Comparison of ENCODE assay signal across 19 cellular contexts in the genomic region with DNA sequence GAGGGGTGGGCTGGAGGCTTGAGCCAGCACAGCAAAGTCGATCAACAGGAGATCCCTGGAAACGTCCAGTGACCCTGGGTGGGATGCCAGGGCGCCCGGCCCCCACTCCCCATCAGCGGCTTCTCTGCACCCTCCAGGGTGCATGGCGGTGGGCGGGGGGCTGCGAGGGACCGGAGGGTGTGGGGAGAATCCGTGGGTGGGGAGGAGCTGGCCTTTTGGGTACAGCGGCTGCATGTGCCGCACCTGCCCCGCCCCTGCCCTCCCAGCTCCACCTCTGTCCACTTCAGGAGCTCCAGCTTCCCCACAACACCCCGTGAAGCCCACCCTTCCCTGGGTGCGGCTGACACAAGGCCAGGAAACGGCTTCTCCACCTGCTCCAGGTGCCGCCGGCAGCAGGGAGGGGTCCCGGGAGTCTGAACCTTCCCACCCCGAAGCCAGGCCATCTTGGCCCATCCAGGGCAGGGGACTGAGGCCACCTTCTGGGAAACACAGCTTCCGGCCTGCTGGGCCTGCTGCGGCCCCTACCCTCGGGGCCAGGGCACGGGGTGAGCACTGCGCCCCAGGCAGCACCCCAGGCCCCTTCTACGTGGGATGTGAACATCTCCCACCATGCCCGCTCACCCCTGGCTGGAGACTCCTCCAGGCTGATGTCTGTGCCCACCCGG. TPM values are rescaled to one million over a fixed set of nuclear protein-coding genes. Genes with fewer than 3 reads are reported as not detected.
"Had no signal": no experiment of that assay in that cellular context is flagged by ENCODE, and none has a peak within 500 bp of the region (broad histone marks: within the 10 kb centered on the region; RNA-seq: fewer than 3 reads in every experiment).

No MANE protein-coding gene starts in this region.

- H3K9me3 ChIP-seq: adrenal gland had no signal

- H3K4me3 ChIP-seq: adrenal gland, lung had no signal

- H3K27ac ChIP-seq: adrenal gland, foreskin keratinocyte had no signal

- DNase-seq: activated CD4-positive, alpha-beta memory T cell treated with anti-CD3 and anti-CD28 coated beads, Interleukin-2, amount 10 ng/mL, durations not matched to agents 7 days and 5 days; activated CD4-positive, alpha-beta T cell treated with anti-CD3 and anti-CD28 coated beads for 36 hours; activated CD8-positive, alpha-beta memory T cell treated with anti-CD3 and anti-CD28 coated beads, Interleukin-2, amount 50 U/mL, for 4 hours; activated effector memory CD4-positive, alpha-beta T cell treated with anti-CD3 and anti-CD28 coated beads, Interleukin-2, amount 50 U/mL, for 16 hours; activated T-cell treated with anti-CD3 and anti-CD28 coated beads, Interleukin-2, amount 50 U/mL, for 48 hours; adrenal gland; central memory CD4-positive, alpha-beta T cell; cortex of kidney; effector CD8-positive, alpha-beta T cell; foreskin keratinocyte; glutamatergic neuron; kidney glomerular epithelial cell; stimulated activated CD4-positive, alpha-beta T cell treated with anti-CD3 and anti-CD28 coated beads, Interleukin-15, amount 100 ng/mL, for 24 hours; stimulated activated CD4-positive, alpha-beta T cell treated with anti-CD3 and anti-CD28 coated beads, Interleukin-4, amount 100 ng/mL, for 1 hour; stimulated activated naive B cell treated with anti-CD40 and anti-IgM and Interleukin-4, amounts not matched to agents 10 μg/mL and 1 μg/mL and 100 μg/mL, for 72 hours; T-helper 1 cell; T1000 had no signal

- H3K27me3 ChIP-seq: adrenal gland had no signal

- H3K4me1 ChIP-seq: foreskin keratinocyte had no signal

- H3K36me3 ChIP-seq: adrenal gland had no signal

RNA-seq across cellular contexts. Expression of a gene that starts 34.6 kb away (rescaled TPM):
- total RNA-seq: skeletal muscle tissue had no signal
